Comparison of ENCODE assay signal across 8 cellular contexts in genomic region chr7:73718438-73718881, GRCh38. TPM values are rescaled to one million over a fixed set of nuclear protein-coding genes. Genes with fewer than 3 reads are reported as not detected.
DNase-seq lines count a peak whose midpoint lies in the region; ATAC-seq and TF ChIP-seq lines count a peak whose summit lies in the region.

No MANE protein-coding gene starts in this region.

- no peak for ATAC-seq in GM19351 (IDR thresholded peaks at IDR 0.05; ENCODE audit: unreplicated experiment)
- ATAC-seq in HG02623 (IDR thresholded peaks at IDR 0.05; ENCODE audit: unreplicated experiment), result no peak

- H3K36me3 ChIP-seq in HAP-1 (replicated peaks) (no peaks in the 10 kb centered on the region), skeletal muscle satellite cell (ENCODE audit: insufficient read depth, low read length) (peaks cover 19% of the 10 kb centered on the region)

- TF ChIP-seq CTCF in fibroblast of the aortic adventitia (IDR thresholded peaks at IDR 0.05; ENCODE audit: insufficient read depth, low read length), result no peak

- DNase-seq in HAP-1 (ENCODE audit: low spot score in 2 of 2), result no peak
- DNase-seq in activated CD4-positive, alpha-beta T cell treated with anti-CD3 and anti-CD28 coated beads, Interleukin-2, amount 10 ng/mL, durations not matched to agents 24 days and 14 days, result peak; percentile 66
- DNase-seq in fibroblast of the aortic adventitia (ENCODE audit: low read depth), result no peak
- no peak for DNase-seq in NCI-H526 treated with DMSO at 0.1 percent for 48 hours (lab: John Stamatoyannopoulos, UW)
- DNase-seq in KBM-7, result no peak

- H3K36me3 Mint-ChIP-seq in activated CD4-positive, alpha-beta T cell treated with anti-CD3 and anti-CD28 coated beads, Interleukin-2, amount 10 ng/mL, durations not matched to agents 24 days and 14 days (ENCODE audit: low read depth), result peaks cover 4% of the 10 kb centered on the region

- H3K9me3 Mint-ChIP-seq in activated CD4-positive, alpha-beta T cell treated with anti-CD3 and anti-CD28 coated beads, Interleukin-2, amount 10 ng/mL, durations not matched to agents 24 days and 14 days, result no peaks in the 10 kb centered on the region

- H3K4me1 Mint-ChIP-seq in activated CD4-positive, alpha-beta T cell treated with anti-CD3 and anti-CD28 coated beads, Interleukin-2, amount 10 ng/mL, durations not matched to agents 24 days and 14 days, result peaks cover 33% of the 10 kb centered on the region

- intact Hi-C loops in activated CD4-positive, alpha-beta T cell treated with anti-CD3 and anti-CD28 coated beads, Interleukin-2, amount 10 ng/mL, durations not matched to agents 24 days and 14 days (cut with micrococcal nuclease), result loop anchor here (1.0 to 5.0 kb wide), 4 partner anchors 20 to 196 kb away; partner anchors contain the start of genes ABHD11, BAZ1B, BUD23 and DNAJC30

- H3K4me2 ChIP-seq in skeletal muscle satellite cell (ENCODE audit: low read length), result peak overlapping the region; percentile 93

- H3K9me3 ChIP-seq in HAP-1 (no peaks in the 10 kb centered on the region), skeletal muscle satellite cell (replicated peaks; ENCODE audit: low read length) (no peaks in the 10 kb centered on the region)

- H3K27ac Mint-ChIP-seq in activated CD4-positive, alpha-beta T cell treated with anti-CD3 and anti-CD28 coated beads, Interleukin-2, amount 10 ng/mL, durations not matched to agents 24 days and 14 days, result peak overlapping the region; percentile 91

- H3K4me1 ChIP-seq in HAP-1 (peaks cover 13% of the 10 kb centered on the region), skeletal muscle satellite cell (ENCODE audit: control insufficient read depth, insufficient read depth, low read length) (peaks cover 46% of the 10 kb centered on the region)

- H3K27me3 ChIP-seq in HAP-1 (ENCODE audit: low read depth), result no peaks in the 10 kb centered on the region
- H3K27me3 ChIP-seq in skeletal muscle satellite cell (ENCODE audit: control insufficient read depth, insufficient read depth, low read length), result no peaks in the 10 kb centered on the region

- H3K4me3 ChIP-seq in HAP-1, result peak overlapping the region; percentile 73
- H3K4me3 ChIP-seq in fibroblast of the aortic adventitia (ENCODE audit: low read depth, low read length), result peak overlapping the region; percentile 80
- peak overlapping the region; percentile 96 for H3K4me3 ChIP-seq in skeletal muscle satellite cell (ENCODE audit: low read length)

- peaks cover 19% of the 10 kb centered on the region for H3K27me3 Mint-ChIP-seq in activated CD4-positive, alpha-beta T cell treated with anti-CD3 and anti-CD28 coated beads, Interleukin-2, amount 10 ng/mL, durations not matched to agents 24 days and 14 days

- peak overlapping the region; percentile 88 for H3K9ac ChIP-seq in skeletal muscle satellite cell (ENCODE audit: low read depth, low read length)

- H3K4me3 Mint-ChIP-seq in activated CD4-positive, alpha-beta T cell treated with anti-CD3 and anti-CD28 coated beads, Interleukin-2, amount 10 ng/mL, durations not matched to agents 24 days and 14 days, result peak overlapping the region; percentile 92

- in situ Hi-C loops in HAP-1 (cut with MboI; ENCODE audit: low sequenced_read_pairs) (no loop called here), KBM-7 (cut with MboI; ENCODE audit: low pct_unique_long_range_greater_than_20kb, low sequenced_read_pairs) (no loop called here)

RNA-seq across cellular contexts. Expression of gene STX1A, which starts 1.0 kb away (rescaled TPM):
- total RNA-seq in activated CD4-positive, alpha-beta T cell treated with anti-CD3 and anti-CD28 coated beads, Interleukin-2, amount 10 ng/mL, durations not matched to agents 24 days and 14 days, result 19.0 and 19.4 TPM in 2 replicates
- total RNA-seq in fibroblast of the aortic adventitia (ENCODE audit: low replicate concordance), result 3.6 and 27.9 TPM in 2 replicates
- 60.1 and 67.1 TPM in 2 replicates for total RNA-seq in skeletal muscle satellite cell (2012; rRNA removed)

RNA-seq across cellular contexts. Expression of gene ABHD11, which starts 20.1 kb away (rescaled TPM):
- total RNA-seq in activated CD4-positive, alpha-beta T cell treated with anti-CD3 and anti-CD28 coated beads, Interleukin-2, amount 10 ng/mL, durations not matched to agents 24 days and 14 days, result 20.8 and 23.0 TPM in 2 replicates
- 5.0 and 14.8 TPM in 2 replicates for total RNA-seq in fibroblast of the aortic adventitia (ENCODE audit: low replicate concordance)
- 21.5 and 28.2 TPM in 2 replicates for total RNA-seq in skeletal muscle satellite cell (2012; rRNA removed)

RNA-seq across cellular contexts. Expression of gene BUD23, which starts 35.1 kb away (rescaled TPM):
- total RNA-seq in activated CD4-positive, alpha-beta T cell treated with anti-CD3 and anti-CD28 coated beads, Interleukin-2, amount 10 ng/mL, durations not matched to agents 24 days and 14 days, result 133 TPM in 2 replicates
- 28.6 and 69.4 TPM in 2 replicates for total RNA-seq in fibroblast of the aortic adventitia (ENCODE audit: low replicate concordance)
- total RNA-seq in skeletal muscle satellite cell (2012; rRNA removed), result 51.0 and 53.7 TPM in 2 replicates

RNA-seq across cellular contexts. Expression of gene DNAJC30, which starts 35.2 kb away (rescaled TPM):
- total RNA-seq in activated CD4-positive, alpha-beta T cell treated with anti-CD3 and anti-CD28 coated beads, Interleukin-2, amount 10 ng/mL, durations not matched to agents 24 days and 14 days, result 9.4 and 10.9 TPM in 2 replicates
- total RNA-seq in fibroblast of the aortic adventitia (ENCODE audit: low replicate concordance), result 1.9 and 3.4 TPM in 2 replicates
- 2.6 and 3.3 TPM in 2 replicates for total RNA-seq in skeletal muscle satellite cell (2012; rRNA removed)

RNA-seq across cellular contexts. Expression of gene VPS37D, which starts 50.8 kb away (rescaled TPM):
- total RNA-seq in activated CD4-positive, alpha-beta T cell treated with anti-CD3 and anti-CD28 coated beads, Interleukin-2, amount 10 ng/mL, durations not matched to agents 24 days and 14 days, result 0.40 and 0.47 TPM in 2 replicates
- 1.9 and 31.2 TPM in 2 replicates for total RNA-seq in fibroblast of the aortic adventitia (ENCODE audit: low replicate concordance)
- 3.0 and 4.8 TPM in 2 replicates for total RNA-seq in skeletal muscle satellite cell (2012; rRNA removed)
